Comparison of ENCODE assay signal across 24 cellular contexts in genomic region chr1:59458884-59459283, GRCh38.
DNase-seq lines count a peak whose midpoint lies in the region; ATAC-seq and TF ChIP-seq lines count a peak whose summit lies in the region.
"Had no signal": no experiment of that assay in that cellular context is flagged by ENCODE, and none has a peak within 500 bp of the region (broad histone marks: within the 10 kb centered on the region; RNA-seq: fewer than 3 reads in every experiment).

No MANE protein-coding gene starts in this region.

- POLR2A ChIA-PET in SK-N-SH (lab: Yijun Ruan, JAX) (interaction anchor here (2.0 kb wide), 1 partner anchor 12 kb away, joined by 8 read pairs; no protein-coding TSS in a partner anchor), A673 (lab: Charles Lee; ENCODE audit: low non-redundant PET) (no interaction called here)

- peaks cover 12% of the 10 kb centered on the region for H3F3A ChIP-seq in SK-N-SH (replicated peaks; ENCODE audit: insufficient read depth)

- intact Hi-C loops in A673 (cut with micrococcal nuclease; ENCODE audit: unreplicated experiment) = no loop called here

- no peak overlapping the region for H3K4me2 ChIP-seq in SK-N-SH
- H3K4me2 ChIP-seq: A549, BLaER1 had no signal

- peak; percentile 54 for DNase-seq in SK-N-SH
- DNase-seq in mesothelial cell of epicardium (ENCODE audit: low spot score in 2 of 2, unreplicated experiment in 2 of 2) = no peak
- no peak for DNase-seq in tibial nerve (ENCODE audit: low spot score in 2 of 2)
- no peak for DNase-seq in A673 (ENCODE audit: low spot score)
- DNase-seq: ACHN; BE2C; C1 segment of cervical spinal cord; CD4-positive, alpha-beta memory T cell; CD4-positive, CD25-positive, alpha-beta regulatory T cell; CD8-positive, alpha-beta memory T cell; COR-L47; DMS 273 treated with DMSO at 0.1 percent for 48 hours; DMS153; DMS53; DMS79; DND-41; EL; GDM1 had no signal

- H3K36me3 ChIP-seq in SK-N-SH (replicated peaks in 1 of 2; ENCODE audit: control insufficient read depth in 1 of 2, insufficient read depth in 2 of 2, low read length in 1 of 2) (no peaks in the 10 kb centered on the region), tibial nerve (peaks cover 0 to 10% (median 0%) of the 10 kb centered on the region in 3 donors), A673 (ENCODE audit: insufficient read depth, low read length, poor library complexity, severe bottlenecking) (no peaks in the 10 kb centered on the region)
- H3K36me3 ChIP-seq: BE2C, BLaER1 had no signal

- no peak for TF ChIP-seq CTCF in SK-N-SH (IDR thresholded peaks at IDR 0.05)
- TF ChIP-seq CTCF in mesothelial cell of epicardium (IDR thresholded peaks at IDR 0.05; ENCODE audit: unreplicated experiment) = no peak
- no peak for TF ChIP-seq CTCF in tibial nerve (IDR thresholded peaks at IDR 0.05)
- no peak for TF ChIP-seq CTCF in A673 (conservative IDR thresholded peaks at IDR 0.05; ENCODE audit: low read depth, low read length)

- no TSS peak for BruUV-seq in A673 (replicated peaks; lab: Mats Ljungman, UMichigan)

- ATAC-seq in SK-N-SH treated with all-trans-retinoic acid at 6 μM for 48 hours = no peak; the same call in 2 of the 3 replicates
- ATAC-seq: A549, GM12878 had no signal

- H3K9ac ChIP-seq in SK-N-SH = no peak overlapping the region
- H3K9ac ChIP-seq: BLaER1 had no signal

- H3K36me3 Mint-ChIP-seq in mesothelial cell of epicardium = peaks cover 16% of the 10 kb centered on the region
- H3K36me3 Mint-ChIP-seq: CD14-positive monocyte had no signal

- TF ChIP-seq EP300 in SK-N-SH (IDR thresholded peaks at IDR 0.05; ENCODE audit: borderline replicate concordance in 1 of 2, low read depth in 1 of 2, low read length in 1 of 2) = peak in 1 of 2 experiments; percentile 62; a peak in 2 of 4 replicates
- no peak for TF ChIP-seq EP300 in tibial nerve (IDR thresholded peaks at IDR 0.05)

- CTCF ChIA-PET in SK-N-SH (lab: Yijun Ruan, JAX) (no interaction called here), A673 (lab: Charles Lee) (no interaction called here)

- H2AFZ ChIP-seq in SK-N-SH (ENCODE audit: low read depth) = no peak overlapping the region

- H3K4me3 Mint-ChIP-seq in mesothelial cell of epicardium = no peak overlapping the region
- H3K4me3 Mint-ChIP-seq: CD14-positive monocyte; CD4-positive, alpha-beta memory T cell; CD8-positive, alpha-beta memory T cell had no signal

- peaks cover 26% of the 10 kb centered on the region for H3K4me1 Mint-ChIP-seq in mesothelial cell of epicardium
- H3K4me1 Mint-ChIP-seq: CD4-positive, alpha-beta memory T cell; CD8-positive, alpha-beta memory T cell had no signal

- peaks cover 3 to 6% of the 10 kb centered on the region in 2 experiments; a peak in 2 of 4 replicates for H3K4me1 ChIP-seq in SK-N-SH (ENCODE audit: control insufficient read depth in 1 of 2, insufficient read depth in 2 of 2, low read depth in 1 of 2, low read length in 1 of 2)
- no peaks in the 10 kb centered on the region for H3K4me1 ChIP-seq in tibial nerve
- H3K4me1 ChIP-seq in A673 (ENCODE audit: insufficient read depth, low read length, poor library complexity, severe bottlenecking) = no peaks in the 10 kb centered on the region
- H3K4me1 ChIP-seq: BE2C, BLaER1 had no signal

- peak; percentile 8; the same call in 1 of the 2 replicates for TF ChIP-seq RAD21 in SK-N-SH (IDR thresholded peaks at IDR 0.05; ENCODE audit: low read length)

- TF ChIP-seq POLR2A in tibial nerve (IDR thresholded peaks at IDR 0.05) = no peak

- H3K9me3 ChIP-seq in SK-N-SH = no peaks in the 10 kb centered on the region
- peaks cover 0 to 6% (median 0%) of the 10 kb centered on the region in 4 donors for H3K9me3 ChIP-seq in tibial nerve
- peaks cover 8% of the 10 kb centered on the region for H3K9me3 ChIP-seq in A673 (ENCODE audit: low read depth, low read length, poor library complexity, severe bottlenecking)
- H3K9me3 ChIP-seq: A549, BE2C had no signal

- H3K27me3 Mint-ChIP-seq in mesothelial cell of epicardium (ENCODE audit: low read depth) = no peaks in the 10 kb centered on the region
- H3K27me3 Mint-ChIP-seq: CD4-positive, CD25-positive, alpha-beta regulatory T cell; CD8-positive, alpha-beta memory T cell had no signal

- no peaks in the 10 kb centered on the region for H3K9me2 ChIP-seq in SK-N-SH

- H3K79me2 ChIP-seq in SK-N-SH (ENCODE audit: insufficient read depth) = no peaks in the 10 kb centered on the region

- no peaks in the 10 kb centered on the region for H4K20me1 ChIP-seq in SK-N-SH (ENCODE audit: insufficient read depth)
- H4K20me1 ChIP-seq: BLaER1 had no signal

- H3K4me3 ChIP-seq in SK-N-SH (ENCODE audit: low read depth in 2 of 2, low read length in 1 of 2) (no peak overlapping the region), tibial nerve (no peak overlapping the region), A673 (ENCODE audit: low read depth, low read length, poor library complexity, severe bottlenecking) (no peak overlapping the region)
- H3K4me3 ChIP-seq: A549, BLaER1, GM12878 had no signal

- H3K27ac ChIP-seq in SK-N-SH (ENCODE audit: low read depth in 2 of 2, low read length in 1 of 2) (peak overlapping the region in 1 of 2 experiments; percentile 82; a peak in 2 of 4 replicates), tibial nerve (no peak overlapping the region), A673 (ENCODE audit: low read depth, low read length, poor library complexity, severe bottlenecking) (no peak overlapping the region)
- H3K27ac ChIP-seq: 22Rv1, A549, BLaER1 had no signal

- peaks cover 25% of the 10 kb centered on the region for H3K9me3 Mint-ChIP-seq in mesothelial cell of epicardium

- peak overlapping the region; percentile 22 for H3K27ac Mint-ChIP-seq in mesothelial cell of epicardium
- H3K27ac Mint-ChIP-seq: CD14-positive monocyte; CD4-positive, alpha-beta memory T cell; CD4-positive, CD25-positive, alpha-beta regulatory T cell; CD8-positive, alpha-beta memory T cell had no signal

- 46% methylated on average over 2 of the region's 2 CpGs for WGBS in SK-N-SH (ENCODE audit: low lambda C conversion rate)
- 80 to 88% methylated on average over 2 of the region's 2 CpGs for WGBS in tibial nerve, 2 donors

- H3K27me3 ChIP-seq in SK-N-SH (ENCODE audit: insufficient read depth) (no peaks in the 10 kb centered on the region), tibial nerve (no peaks in the 10 kb centered on the region), A673 (replicated peaks; ENCODE audit: insufficient read depth, low read depth, low read length, poor library complexity) (no peaks in the 10 kb centered on the region)
- H3K27me3 ChIP-seq: BE2C, BLaER1 had no signal

TF ChIP-seq in SK-N-SH, 30 proteins besides CTCF, POLR2A, EP300 and RAD21:
- TF ChIP-seq RCOR1 (IDR thresholded peaks at IDR 0.05; ENCODE audit: low read length) (peak; percentile 24; the same call in 1 of the 2 replicates), NFIC (IDR thresholded peaks at IDR 0.05; ENCODE audit: borderline replicate concordance) (no peak)

TF ChIP-seq in SK-N-SH treated with all-trans-retinoic acid at 6 μM for 48 hours, 23 proteins besides CTCF, POLR2A, EP300 and RAD21:
- no peak for TF ChIP-seq TOX (CRISPR knock-in tag; IDR thresholded peaks at IDR 0.05; ENCODE audit: borderline replicate concordance)
- no peak for TF ChIP-seq TCF4 (CRISPR knock-in tag; IDR thresholded peaks at IDR 0.05; ENCODE audit: borderline replicate concordance)
- TF ChIP-seq PATZ1 (CRISPR knock-in tag; IDR thresholded peaks at IDR 0.05; ENCODE audit: borderline replicate concordance) = no peak
- no peak for TF ChIP-seq ZNF70 (CRISPR knock-in tag; IDR thresholded peaks at IDR 0.05)
- TF ChIP-seq RARB (CRISPR knock-in tag; IDR thresholded peaks at IDR 0.05) = no peak
TF ChIP-seq in SK-N-SH treated with all-trans-retinoic acid at 6 μM for 48 hours: peak in this region for 0.
